In genomic region chr6:692356-692851, GRCh38 we compare ENCODE assay signal across 8 cellular contexts. TPM values are rescaled to one million over a fixed set of nuclear protein-coding genes. Genes with fewer than 3 reads are reported as not detected.
A peak's percentile ranks its signal among the peaks of the same experiment; 100 is the strongest.
DNase-seq lines count a peak whose midpoint lies in the region; ATAC-seq and TF ChIP-seq lines count a peak whose summit lies in the region.

No MANE protein-coding gene starts in this region.

- ATAC-seq in GM21381 (IDR thresholded peaks at IDR 0.05; ENCODE audit: unreplicated experiment) (peak; percentile 73), heart right ventricle (peak; percentile 38 to 80 (median 66))

- DNase-seq in COR-L47 (lab: John Stamatoyannopoulos, UW) (peak; percentile 82), HPDE6-E6E7 (ENCODE audit: extremely low spot score) (peak; percentile 52), SKM-1 (lab: John Stamatoyannopoulos, UW; ENCODE audit: unreplicated experiment) (peak; percentile 15), heart right ventricle (peak in 1 of 2 donors; percentile 25), prostate gland (ENCODE audit: low spot score) (no peak)
- DNase-seq in activated naive CD4-positive, alpha-beta T cell treated with anti-CD3 and anti-CD28 coated beads, Interleukin-2, amount 50 U/mL, for 16 hours = peak; percentile 82

- H3K27me3 ChIP-seq in heart right ventricle (no peaks in the 10 kb centered on the region), prostate gland (replicated peaks; ENCODE audit: insufficient read depth) (no peaks in the 10 kb centered on the region)

- peak overlapping the region in 9 of 10 donors; percentile 72 to 94 (median 85) for H3K27ac ChIP-seq in heart right ventricle
- H3K27ac ChIP-seq in prostate gland = peak overlapping the region; percentile 73 to 76
- H3K27ac ChIP-seq in urinary bladder (ENCODE audit: low read depth) = no peak overlapping the region

- no peak for TF ChIP-seq CTCF in heart right ventricle (IDR thresholded peaks at IDR 0.05)
- TF ChIP-seq CTCF in prostate gland (IDR thresholded peaks at IDR 0.05) = no peak

- 1 to 2% methylated on average over 42 to 45 of the region's 45 CpGs for WGBS in heart right ventricle, 2 donors
- WGBS in prostate gland = under 1% methylated on average over 32 of the region's 45 CpGs
- WGBS in urinary bladder = under 1% methylated on average over 45 of the region's 45 CpGs

- H3K4me1 ChIP-seq in heart right ventricle (peaks cover 0 to 23% (median 15%) of the 10 kb centered on the region in 9 donors), prostate gland (replicated peaks) (no peaks in the 10 kb centered on the region), urinary bladder (ENCODE audit: insufficient read depth) (no peaks in the 10 kb centered on the region)

- intact Hi-C loops in heart right ventricle (cut with DNase I) (no loop called here), prostate gland (cut with DNase I) (no loop called here)

- H3K9me3 ChIP-seq in heart right ventricle = no peaks in the 10 kb centered on the region
- no peaks in the 10 kb centered on the region for H3K9me3 ChIP-seq in prostate gland

- no peak for TF ChIP-seq POLR2A in prostate gland (IDR thresholded peaks at IDR 0.05)

- H3K4me3 ChIP-seq in heart right ventricle (peak overlapping the region; percentile 78 to 98 (median 89)), prostate gland (peak overlapping the region; percentile 86 to 97), urinary bladder (ENCODE audit: low read depth, low read length) (peak overlapping the region; percentile 98)

- H3K36me3 ChIP-seq in heart right ventricle (peaks cover 0 to 21% (median 0%) of the 10 kb centered on the region in 9 donors), prostate gland (no peaks in the 10 kb centered on the region), urinary bladder (ENCODE audit: insufficient read depth) (no peaks in the 10 kb centered on the region)

RNA-seq across cellular contexts. Expression of gene EXOC2, which starts 0.5 kb away (rescaled TPM):
- total RNA-seq in heart right ventricle (10 to 100 TPM; 10.2 to 18.4 (median 14.3) TPM), prostate gland (10 to 100 TPM; 18.2 to 30.8 TPM), urinary bladder (29.9 TPM)
- polyA plus RNA-seq in heart right ventricle (1 to 10 TPM; 4.0 to 7.5 TPM), urinary bladder (11.8 TPM)

RNA-seq across cellular contexts. Expression of gene HUS1B, which starts 35.5 kb away (rescaled TPM):
- total RNA-seq in heart right ventricle (under 1 TPM in 6 of 10 donors, not detected in 4; 0.25 to 0.57 (median 0.36) TPM), prostate gland (1 to 10 TPM in 1 of 2 donors, under 1 TPM in 1; 0.36 to 6.1 TPM), urinary bladder (2.2 TPM)
- polyA plus RNA-seq in heart right ventricle (under 1 TPM in 1 of 2 donors, not detected in 1; 0.13 TPM), urinary bladder (0.34 TPM)
